Comparison of ENCODE assay signal across 8 cellular contexts in the genomic region with DNA sequence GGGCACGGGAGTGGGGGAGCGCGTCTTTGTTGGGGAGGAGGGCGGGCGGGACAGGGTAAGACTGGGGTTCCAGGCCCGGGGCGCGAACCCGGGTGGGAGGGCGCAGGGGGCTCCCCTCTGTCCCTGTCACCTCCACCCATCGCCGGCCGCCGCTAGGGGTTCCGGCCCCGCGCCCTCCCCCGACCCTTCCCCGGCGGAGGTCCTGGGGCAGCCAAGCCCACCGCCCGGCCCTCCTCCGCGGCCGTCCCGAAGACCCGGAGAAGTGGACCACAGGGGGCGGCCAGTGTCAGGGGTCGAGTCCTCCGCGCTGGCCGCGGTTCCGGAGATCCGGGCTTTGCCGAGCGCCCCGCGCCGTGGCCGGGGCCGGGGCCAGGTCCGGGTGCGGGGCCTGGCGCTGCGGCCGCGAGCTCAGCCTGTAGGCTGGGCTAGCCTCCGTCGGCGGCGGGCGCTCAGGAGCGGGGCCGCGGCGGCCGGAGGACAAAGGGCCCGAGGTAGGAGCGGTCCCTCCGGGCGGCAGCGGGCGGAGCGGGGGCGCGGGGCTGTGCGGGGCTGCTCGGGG. TPM values are rescaled to one million over a fixed set of nuclear protein-coding genes. Genes with fewer than 3 reads are reported as not detected.
DNase-seq lines count a peak whose midpoint lies in the region; ATAC-seq, FAIRE-seq and TF ChIP-seq lines count a peak whose summit lies in the region.

No MANE protein-coding gene starts in this region.

- H3K36me3 Mint-ChIP-seq in Caco-2 (ENCODE audit: insufficient read depth, unreplicated experiment) = no peaks in the 10 kb centered on the region
- H3K36me3 Mint-ChIP-seq in immature natural killer cell = peaks cover 0 to 6% (median 3%) of the 10 kb centered on the region in 3 donors

- BruUV-seq in Caco-2 (replicated peaks; lab: Mats Ljungman, UMichigan) = no TSS peak
- BruUV-seq in Panc1 (replicated peaks; lab: Mats Ljungman, UMichigan) = no TSS peak

- CTCF ChIA-PET in Caco-2 (lab: Charles Lee) = no interaction called here
- CTCF ChIA-PET in Panc1 (lab: Charles Lee) = no interaction called here

- POLR2A ChIA-PET in Caco-2 (lab: Charles Lee) = no interaction called here
- POLR2A ChIA-PET in Panc1 (lab: Charles Lee) = no interaction called here

- peak; percentile 5 for TF ChIP-seq POLR2A in ovary (IDR thresholded peaks at IDR 0.05)

- H3K9me3 ChIP-seq in Caco-2 (no peaks in the 10 kb centered on the region), Panc1 (ENCODE audit: control insufficient read depth, insufficient read depth, low read depth, low read length) (no peaks in the 10 kb centered on the region), ovary (no peaks in the 10 kb centered on the region)

- intact Hi-C loops in Caco-2 (cut with micrococcal nuclease; ENCODE audit: unreplicated experiment) (no loop called here), Panc1 (cut with micrococcal nuclease; ENCODE audit: unreplicated experiment) (no loop called here), ovary (cut with DNase I) (loop anchor here (2.0 to 10.0 kb wide), 4 partner anchors 60 to 100 kb away; no protein-coding TSS in a partner anchor)

- H3K4me3 ChIP-seq in Caco-2 (ENCODE audit: low read depth, low read length) (peak overlapping the region; percentile 88), Panc1 (ENCODE audit: low read depth in 2 of 2, low read length in 2 of 2) (peak overlapping the region; percentile 50 to 53), ovary (peak overlapping the region; percentile 63)

- H3K27ac ChIP-seq in Panc1 (ENCODE audit: low read length) (no peak overlapping the region), ovary (peak overlapping the region; percentile 95)

- TF ChIP-seq CTCF in Caco-2 (IDR thresholded peaks at IDR 0.05; ENCODE audit: insufficient read depth in 1 of 2, low read depth in 1 of 2, low read length in 1 of 2, severe bottlenecking in 1 of 2, unreplicated experiment in 1 of 2) (no peak), Panc1 (IDR thresholded peaks at IDR 0.05) (no peak), ovary (IDR thresholded peaks at IDR 0.05) (peak in 1 of 3 donors; percentile 37)

- H3K9me3 Mint-ChIP-seq in Caco-2 (ENCODE audit: unreplicated experiment) (no peaks in the 10 kb centered on the region), immature natural killer cell (no peaks in the 10 kb centered on the region)

- no peak for FAIRE-seq in frontal cortex (lab: Jason Lieb, UNC)

- DNase-seq in Caco-2 (no peak), Panc1 (ENCODE audit: low read depth, low spot score) (no peak), frontal cortex (ENCODE audit: low spot score in 2 of 2) (peak; percentile 49 to 64), ovary (peak; percentile 53 to 79 (median 69)), immature natural killer cell (no peak), NCI-H187 treated with DMSO at 0.1 percent for 48 hours (lab: John Stamatoyannopoulos, UW) (no peak)
- no peak for DNase-seq in stimulated activated CD4-positive, alpha-beta T cell treated with anti-CD3 and anti-CD28 coated beads, Interleukin-4, amount 100 ng/mL, for 4 hours

- H3K27me3 Mint-ChIP-seq in Caco-2 (ENCODE audit: insufficient read depth, unreplicated experiment) = peaks cover 3% of the 10 kb centered on the region
- peaks cover 7 to 26% (median 21%) of the 10 kb centered on the region in 3 donors for H3K27me3 Mint-ChIP-seq in immature natural killer cell (ENCODE audit: low read depth in 3 of 3)

- H3K27ac Mint-ChIP-seq in Caco-2 (ENCODE audit: unreplicated experiment) (peak overlapping the region; percentile 35), immature natural killer cell (no peak overlapping the region)

- H3K4me1 Mint-ChIP-seq in Caco-2 (ENCODE audit: low read depth, unreplicated experiment) = no peaks in the 10 kb centered on the region
- peaks cover 9 to 21% of the 10 kb centered on the region in 2 donors for H3K4me1 Mint-ChIP-seq in immature natural killer cell

- TF ChIP-seq EP300 in ovary (IDR thresholded peaks at IDR 0.05) = no peak

- ATAC-seq in Panc1 (peak; percentile 82), HG02840 (IDR thresholded peaks at IDR 0.05; ENCODE audit: low FRiP score, unreplicated experiment) (no peak)

- H3K27me3 ChIP-seq in Caco-2 (replicated peaks; ENCODE audit: control insufficient read depth, insufficient read depth, low read length) = no peaks in the 10 kb centered on the region
- H3K27me3 ChIP-seq in Panc1 (ENCODE audit: control insufficient read depth, insufficient read depth, low read length) = peaks cover 28% of the 10 kb centered on the region
- H3K27me3 ChIP-seq in ovary = no peaks in the 10 kb centered on the region

- in situ Hi-C loops in Panc1 (cut with HindIII; ENCODE audit: low pct_unique_long_range_greater_than_20kb, low sequenced_read_pairs) = no loop called here

- H3K4me3 Mint-ChIP-seq in Caco-2 (ENCODE audit: unreplicated experiment) (peak overlapping the region; percentile 75), immature natural killer cell (no peak overlapping the region)

- H3K4me1 ChIP-seq in Caco-2 = 0 out of 2 replicates have a peak, but pooled peaks cover 4% of the 10 kb centered on the region
- no peaks in the 10 kb centered on the region for H3K4me1 ChIP-seq in Panc1 (ENCODE audit: control insufficient read depth, insufficient read depth, low read length)
- peaks cover 4% of the 10 kb centered on the region for H3K4me1 ChIP-seq in ovary (ENCODE audit: insufficient read depth)

- 0 to 1% (median 0%) methylated on average over 35 to 69 of the region's 69 CpGs for WGBS in ovary, 3 donors

- H3K36me3 ChIP-seq in Caco-2 (ENCODE audit: control insufficient read depth, insufficient read depth, low read length) = no peaks in the 10 kb centered on the region
- no peaks in the 10 kb centered on the region for H3K36me3 ChIP-seq in Panc1 (ENCODE audit: control insufficient read depth, insufficient read depth, low read length)
- H3K36me3 ChIP-seq in ovary = no peaks in the 10 kb centered on the region

RNA-seq across cellular contexts. Expression of a gene that starts 16.6 kb away (rescaled TPM):
- total RNA-seq in Caco-2 (2022) (41.6 and 44.5 TPM in 2 replicates), Panc1 (2021; ENCODE audit: unreplicated experiment) (23.9 TPM), frontal cortex (12.2 TPM), ovary (10 to 100 TPM; 10.5 to 19.6 (median 17.7) TPM)
- polyA plus RNA-seq in Panc1 (2012; ENCODE audit: insufficient read length) = 18.8 TPM
- polyA plus RNA-seq in ovary (10 to 100 TPM in 1 of 2 donors, 1 to 10 TPM in 1; 9.9 to 13.6 TPM), immature natural killer cell (1 to 10 TPM; 2.8 to 7.6 (median 6.6) TPM)

RNA-seq across cellular contexts. Expression of a gene that starts 51.3 kb away (rescaled TPM):
- total RNA-seq in Caco-2 (2022) = 2.2 and 2.4 TPM in 2 replicates
- 0.90 TPM for total RNA-seq in Panc1 (2021; ENCODE audit: unreplicated experiment)
- polyA plus RNA-seq in Panc1 (2012; ENCODE audit: insufficient read length) = 0.31 TPM
- 3.7 TPM for total RNA-seq in frontal cortex
- total RNA-seq in ovary = 100 to 1,000 TPM; 219 to 723 (median 335) TPM
- 100 to 1,000 TPM; 104 to 228 TPM for polyA plus RNA-seq in ovary
- under 1 TPM in 1 of 3 donors, not detected in 2; 0.41 TPM for polyA plus RNA-seq in immature natural killer cell

Comparison
In these comparisons a context has a peak if more than half of its experiments do, and no peak if none do; other contexts are left out.
1. DNase-seq: peak in frontal cortex (2 of 2) and ovary (5 of 5); none in Caco-2 (0 of 2), Panc1 (single experiment), immature natural killer cell (0 of 3), NCI-H187 treated with DMSO at 0.1 percent for 48 hours (single experiment) and stimulated activated CD4-positive, alpha-beta T cell treated with anti-CD3 and anti-CD28 coated beads, Interleukin-4, amount 100 ng/mL, for 4 hours (0 of 2).
2. RNA of a gene that starts 51.3 kb away (total RNA-seq): 219 to 723 TPM in ovary; 3.7 TPM in frontal cortex (single experiment), 2.2 to 2.4 TPM in Caco-2 and 0.90 TPM in Panc1 (single experiment); every median in the first group is over 10 times any median in the second.
3. intact Hi-C loops: an anchor here in ovary (2.0 to 10.0 kb wide); none called in Caco-2 and Panc1.
4. Peak in every context shown above with its lines, with median percentiles within 50 percentile points of each other: H3K4me3 ChIP-seq.